In the genomic region with DNA sequence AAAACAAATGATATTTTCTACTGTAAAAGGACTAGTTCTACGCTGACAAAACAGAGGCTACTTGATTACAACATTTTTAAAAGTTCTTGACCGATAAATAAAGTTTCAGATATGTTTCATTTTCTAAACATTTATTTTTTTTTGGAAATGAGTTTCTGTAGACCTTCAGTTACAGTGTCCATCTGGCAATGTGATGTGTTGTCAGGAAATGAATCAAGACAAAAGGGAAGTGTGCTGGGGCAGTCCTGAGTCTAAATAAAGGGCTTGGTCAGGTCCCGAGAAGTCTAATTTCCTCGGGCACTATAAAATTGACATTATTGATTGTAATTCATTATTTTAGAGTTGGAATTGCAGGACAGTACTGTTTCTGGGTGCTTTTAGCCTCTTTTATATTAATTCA, we compare ENCODE assay signal across 26 cellular contexts. TPM values are rescaled to one million over a fixed set of nuclear protein-coding genes. Genes with fewer than 3 reads are reported as not detected.
DNase-seq lines count a peak whose midpoint lies in the region; ATAC-seq, FAIRE-seq and TF ChIP-seq lines count a peak whose summit lies in the region.
"Had no signal": no experiment of that assay in that cellular context is flagged by ENCODE, and none has a peak within 500 bp of the region (broad histone marks: within the 10 kb centered on the region; RNA-seq: fewer than 3 reads in every experiment).

No MANE protein-coding gene starts in this region.

- intact Hi-C loops in kidney (cut with DNase I), result no loop called here

- FAIRE-seq in G401.6 (lab: Jason Lieb, UNC), result peak; percentile 54
- peak; percentile 90 for FAIRE-seq in kidney (lab: Jason Lieb, UNC)
- FAIRE-seq: A204.1, GM12878 had no signal

- H3K9ac ChIP-seq in BLaER1 (no peak overlapping the region), kidney (ENCODE audit: low read length in 2 of 2) (no peak overlapping the region)
- H3K9ac ChIP-seq: KMS-11 had no signal

- peak; percentile 40 for DNase-seq in NOMO-1 treated with DMSO at 0.1 percent for 48 hours (lab: John Stamatoyannopoulos, UW; ENCODE audit: unreplicated experiment)
- DNase-seq in kidney, result no peak
- no peak for DNase-seq in NCI-H774 (lab: John Stamatoyannopoulos, UW)
- no peak for DNase-seq in stimulated activated naive CD4-positive, alpha-beta T cell treated with Interleukin-2 at 50 U/mL for 16 hours (lab: John Stamatoyannopoulos, UW)
- DNase-seq: C1 segment of cervical spinal cord; Caco-2; CD8-positive, alpha-beta T cell; GDM1; IMR-90; NCI-H1105 treated with DMSO at 0.1 percent for 48 hours; NCI-H146; NCI-H2029 treated with DMSO at 0.1 percent for 48 hours; NCI-H446 treated with DMSO at 0.1 percent for 48 hours; NCI-H526; OCI-M1; Peyer's patch; SHP77 treated with DMSO at 0.1 percent for 48 hours had no signal

- peaks cover 30% of the 10 kb centered on the region for H3K9me3 ChIP-seq in BLaER1
- H3K9me3 ChIP-seq in kidney (ENCODE audit: control insufficient read depth in 1 of 2, low read length in 2 of 2), result no peaks in the 10 kb centered on the region
- H3K9me3 ChIP-seq: Caco-2, Peyer's patch had no signal

- no peak overlapping the region for H3K4me3 ChIP-seq in BLaER1
- H3K4me3 ChIP-seq in kidney (ENCODE audit: low read length in 2 of 2), result no peak overlapping the region
- H3K4me3 ChIP-seq: GM12878, Peyer's patch had no signal

- no peak for ATAC-seq in GM21390 (IDR thresholded peaks at IDR 0.05; ENCODE audit: unreplicated experiment)
- ATAC-seq: CD8-positive, alpha-beta T cell; GM12878; HCT116 had no signal

- no peak overlapping the region; the same call in 1 of the 2 replicates for H3K27ac ChIP-seq in BLaER1
- no peak overlapping the region for H3K27ac ChIP-seq in kidney (ENCODE audit: low read depth in 2 of 2, low read length in 2 of 2)
- H3K27ac ChIP-seq: KMS-11, Peyer's patch had no signal

- H4K20me1 ChIP-seq in BLaER1, result no peaks in the 10 kb centered on the region

- H3K36me3 ChIP-seq in BLaER1 (peaks cover 53% of the 10 kb centered on the region), kidney (ENCODE audit: control insufficient read depth in 1 of 2, insufficient read depth in 2 of 2, low read length in 2 of 2) (peaks cover 0 to 4% of the 10 kb centered on the region in 2 donors)
- H3K36me3 ChIP-seq: Peyer's patch had no signal

- peaks cover 99% of the 10 kb centered on the region for H3K27me3 ChIP-seq in BLaER1
- H3K27me3 ChIP-seq: Peyer's patch had no signal

- H3K4me1 ChIP-seq in BLaER1, result peaks cover 12% of the 10 kb centered on the region
- H3K4me1 ChIP-seq in kidney (ENCODE audit: control insufficient read depth in 1 of 2, insufficient read depth in 1 of 2, low read depth in 1 of 2, low read length in 2 of 2), result no peaks in the 10 kb centered on the region
- H3K4me1 ChIP-seq: Caco-2, Peyer's patch had no signal

- no peak for TF ChIP-seq CTCF in kidney (IDR thresholded peaks at IDR 0.05; ENCODE audit: borderline replicate concordance, extremely low read depth, insufficient read depth)

- peak overlapping the region; percentile 22; the same call in 1 of the 2 replicates for H3K4me2 ChIP-seq in BLaER1
- H3K4me2 ChIP-seq: KMS-11 had no signal

RNA-seq across cellular contexts. Expression of gene FTHL17, which starts 57.0 kb away (rescaled TPM):
- not detected for total RNA-seq in kidney
- not detected for polyA plus RNA-seq in kidney (ENCODE audit: insufficient read depth, low read depth, low replicate concordance)
- total RNA-seq: Caco-2; CD8-positive, alpha-beta T cell; GM12878; H4; IMR-90; Peyer's patch had no signal
- polyA plus RNA-seq: AG04450, GM12878, IMR-90 had no signal
